Comparison of ENCODE assay signal across 1 cellular context in genomic region chr14:96274122-96274910, GRCh38.
TF ChIP-seq lines count a peak whose summit lies in the region.

No MANE protein-coding gene starts in this region.

TF ChIP-seq in GM23338, 12 proteins besides CTCF, POLR2A, EP300 and RAD21 (continued from another document):
- TF ChIP-seq ZNF462 (CRISPR knock-in tag; IDR thresholded peaks at IDR 0.05): no peak
- no peak for TF ChIP-seq CREB1 (CRISPR knock-in tag; IDR thresholded peaks at IDR 0.05; ENCODE audit: low read depth)
- TF ChIP-seq NANOG (IDR thresholded peaks at IDR 0.05; ENCODE audit: borderline replicate concordance): no peak
- TF ChIP-seq POLR2AphosphoS5 (IDR thresholded peaks at IDR 0.05; ENCODE audit: low read depth): no peak
- no peak for TF ChIP-seq STAT1 (IDR thresholded peaks at IDR 0.05; ENCODE audit: unreplicated experiment)
- no peak for TF ChIP-seq REST (IDR thresholded peaks at IDR 0.05; ENCODE audit: unreplicated experiment)
- TF ChIP-seq ETS1 (IDR thresholded peaks at IDR 0.05): no peak
- no peak for TF ChIP-seq JUNB (IDR thresholded peaks at IDR 0.05; ENCODE audit: unreplicated experiment)
- TF ChIP-seq EZH2phosphoT487 (IDR thresholded peaks at IDR 0.05; ENCODE audit: unreplicated experiment): no peak
- TF ChIP-seq EZH2 (IDR thresholded peaks at IDR 0.05; ENCODE audit: low read depth, unreplicated experiment): no peak
- TF ChIP-seq ZNF331 (CRISPR knock-in tag; IDR thresholded peaks at IDR 0.05; ENCODE audit: low read depth): no peak
